In genomic region chr11:128105511-128105910, GRCh38 we compare ENCODE assay signal across 24 cellular contexts.
"Had no signal": no experiment of that assay in that cellular context is flagged by ENCODE, and none has a peak within 500 bp of the region (broad histone marks: within the 10 kb centered on the region; RNA-seq: fewer than 3 reads in every experiment).

No MANE protein-coding gene starts in this region.

- H3K4me1 Mint-ChIP-seq: brain had no signal

- H3K27ac ChIP-seq: ascending aorta, breast epithelium, cardiac muscle cell, colonic mucosa, epithelial cell of prostate, esophagus squamous epithelium, gastroesophageal sphincter, heart right ventricle had no signal

- H3K4me3 Mint-ChIP-seq: activated CD4-positive, alpha-beta memory T cell treated with anti-CD3 and anti-CD28 coated beads for 36 hours; activated CD8-positive, alpha-beta memory T cell treated with anti-CD3 and anti-CD28 coated beads, Interleukin-2, amount 10 ng/mL, durations not matched to agents 7 days and 5 days; activated CD8-positive, alpha-beta T cell treated with anti-CD3 and anti-CD28 coated beads, Interleukin-2, amount 10 ng/mL, durations not matched to agents 7 days and 5 days; activated naive CD8-positive, alpha-beta T cell treated with anti-CD3 and anti-CD28 coated beads, Interleukin-2, amount 10 ng/mL, durations not matched to agents 7 days and 5 days; brain had no signal

- H3K9me3 ChIP-seq: ascending aorta, breast epithelium, colonic mucosa, esophagus squamous epithelium, gastroesophageal sphincter had no signal

- ATAC-seq: activated CD8-positive, alpha-beta T cell treated with anti-CD3 and anti-CD28 coated beads, Interleukin-2, amount 10 ng/mL, durations not matched to agents 7 days and 5 days; gastroesophageal sphincter; heart right ventricle had no signal

- H3K9me3 Mint-ChIP-seq: activated CD4-positive, alpha-beta memory T cell treated with anti-CD3 and anti-CD28 coated beads for 36 hours had no signal

- H3K27ac Mint-ChIP-seq: activated CD4-positive, alpha-beta memory T cell treated with anti-CD3 and anti-CD28 coated beads for 36 hours; activated CD8-positive, alpha-beta memory T cell treated with anti-CD3 and anti-CD28 coated beads, Interleukin-2, amount 10 ng/mL, durations not matched to agents 7 days and 5 days; activated CD8-positive, alpha-beta T cell treated with anti-CD3 and anti-CD28 coated beads, Interleukin-2, amount 10 ng/mL, durations not matched to agents 7 days and 5 days; activated naive CD8-positive, alpha-beta T cell treated with anti-CD3 and anti-CD28 coated beads, Interleukin-2, amount 10 ng/mL, durations not matched to agents 7 days and 5 days; brain had no signal

- H3K4me3 ChIP-seq: ascending aorta, breast epithelium, cardiac muscle cell, colonic mucosa, esophagus squamous epithelium, gastroesophageal sphincter, heart right ventricle had no signal

- H3K36me3 Mint-ChIP-seq: activated CD4-positive, alpha-beta memory T cell treated with anti-CD3 and anti-CD28 coated beads for 36 hours; activated naive CD8-positive, alpha-beta T cell treated with anti-CD3 and anti-CD28 coated beads, Interleukin-2, amount 10 ng/mL, durations not matched to agents 7 days and 5 days; brain had no signal

- H3K36me3 ChIP-seq: ascending aorta, breast epithelium, cardiac muscle cell, colonic mucosa, esophagus squamous epithelium, gastroesophageal sphincter, heart right ventricle had no signal

- H3K27me3 ChIP-seq: ascending aorta, breast epithelium, cardiac muscle cell, colonic mucosa, esophagus squamous epithelium, gastroesophageal sphincter had no signal

- H3K4me1 ChIP-seq: ascending aorta, breast epithelium, colonic mucosa, esophagus squamous epithelium, gastroesophageal sphincter, heart right ventricle had no signal

- DNase-seq: activated CD4-positive, alpha-beta memory T cell treated with anti-CD3 and anti-CD28 coated beads for 36 hours; activated CD4-positive, alpha-beta T cell treated with anti-CD3 and anti-CD28 coated beads for 48 hours; activated CD4-positive, alpha-beta T cell treated with anti-CD3 and anti-CD28 coated beads, Interleukin-2, amount 50 U/mL, for 1 hour; activated CD8-positive, alpha-beta memory T cell treated with anti-CD3 and anti-CD28 coated beads, Interleukin-2, amount 10 ng/mL, durations not matched to agents 7 days and 5 days; activated CD8-positive, alpha-beta memory T cell treated with anti-CD3 and anti-CD28 coated beads, Interleukin-2, amount 50 U/mL, for 4 hours; activated CD8-positive, alpha-beta T cell treated with anti-CD3 and anti-CD28 coated beads, Interleukin-2, amount 10 ng/mL, durations not matched to agents 7 days and 5 days; activated effector memory CD4-positive, alpha-beta T cell treated with Interleukin-2 at 50 U/mL for 16 hours; activated gamma-delta T cell treated with Interleukin-2 at 50 U/mL for 16 hours; activated naive CD4-positive, alpha-beta T cell treated with Interleukin-2 at 50 U/mL for 16 hours; activated naive CD8-positive, alpha-beta T cell treated with anti-CD3 and anti-CD28 coated beads, Interleukin-2, amount 10 ng/mL, durations not matched to agents 7 days and 5 days; activated T-cell treated with anti-CD3 and anti-CD28 coated beads, Interleukin-2, amount 50 U/mL, for 48 hours; central memory CD4-positive, alpha-beta T cell; cerebellar nuclear complex; colonic mucosa; effector CD8-positive, alpha-beta T cell; esophagus squamous epithelium; foreskin melanocyte; heart right ventricle had no signal
